ENCODE assay signal across 9 cellular contexts in genomic region chr12:1797011-1797901, GRCh38. TPM values are rescaled to one million over a fixed set of nuclear protein-coding genes. Genes with fewer than 3 reads are reported as not detected.
DNase-seq lines count a peak whose midpoint lies in the region; ATAC-seq and TF ChIP-seq lines count a peak whose summit lies in the region.
"Had no signal": no experiment of that assay in that cellular context is flagged by ENCODE, and none has a peak within 500 bp of the region (broad histone marks: within the 10 kb centered on the region; RNA-seq: fewer than 3 reads in every experiment).

No MANE protein-coding gene starts in this region.

- DNase-seq in AG08395 (ENCODE audit: low spot score) (peak; percentile 31), SW480 (ENCODE audit: low spot score) (peak; percentile 54), brain microvascular endothelial cell (no peak), lower leg skin (ENCODE audit: low spot score in 2 of 2) (peak in 1 of 2 donors; percentile 91), NCI-H345 (lab: John Stamatoyannopoulos, UW) (no peak), NCI-H2196 treated with DMSO at 0.1 percent for 48 hours (lab: John Stamatoyannopoulos, UW; ENCODE audit: unreplicated experiment) (no peak)
- peak; percentile 73 for DNase-seq in stimulated activated CD8-positive, alpha-beta memory T cell treated with anti-CD3 and anti-CD28 coated beads, Interleukin-4, amount 100 ng/mL, for 48 hours

- intact Hi-C loops in lower leg skin (cut with DNase I; ENCODE audit: low total_unique reads), result loop anchor here (5.0 kb wide), 2 partner anchors 140 to 490 kb away; no protein-coding TSS in a partner anchor

- no peak overlapping the region for H3K27ac ChIP-seq in brain microvascular endothelial cell

- peak overlapping the region; percentile 51 for H3K4me3 ChIP-seq in brain microvascular endothelial cell (ENCODE audit: low read depth, low read length)
- peak overlapping the region; percentile 54 for H3K4me3 ChIP-seq in lower leg skin (ENCODE audit: low read depth, poor library complexity, severe bottlenecking)

- H3K27me3 ChIP-seq in brain microvascular endothelial cell (replicated peaks), result no peaks in the 10 kb centered on the region

- no peak for TF ChIP-seq POLR2A in lower leg skin (IDR thresholded peaks at IDR 0.05)

- WGBS in lower leg skin, 2 donors, result 11 to 24% methylated on average over 20 to 32 of the region's 71 CpGs

- in situ Hi-C loops in brain microvascular endothelial cell (cut with HindIII; ENCODE audit: low pct_ligation_motif_present, low sequenced_read_pairs), result loop anchor here (25.0 kb wide), 1 partner anchor 135 kb away; no protein-coding TSS in a partner anchor

- TF ChIP-seq CTCF in brain microvascular endothelial cell (IDR thresholded peaks at IDR 0.05; ENCODE audit: low read depth, low read length, missing control alignments), result no peak
- no peak for TF ChIP-seq CTCF in lower leg skin (IDR thresholded peaks at IDR 0.05)

- peak; percentile 18 for ATAC-seq in GM21528 (IDR thresholded peaks at IDR 0.05; ENCODE audit: low FRiP score, unreplicated experiment)

- H3K36me3 ChIP-seq in brain microvascular endothelial cell (replicated peaks), result no peaks in the 10 kb centered on the region

RNA-seq across cellular contexts. Expression of gene LRTM2, which starts 23.1 kb away (rescaled TPM):
- total RNA-seq in lower leg skin, result not detected
- total RNA-seq: glomerular endothelial cell had no signal

Comparison
In these comparisons a context has a peak if more than half of its experiments do, and no peak if none do; other contexts are left out.
1. DNase-seq: peak in AG08395 (single experiment), SW480 (single experiment) and stimulated activated CD8-positive, alpha-beta memory T cell treated with anti-CD3 and anti-CD28 coated beads, Interleukin-4, amount 100 ng/mL, for 48 hours (single experiment); none in brain microvascular endothelial cell (single experiment), NCI-H345 (single experiment) and NCI-H2196 treated with DMSO at 0.1 percent for 48 hours (single experiment).